In genomic region chr19:38197937-38198704, GRCh38 we compare ENCODE assay signal across 25 cellular contexts. TPM values are rescaled to one million over a fixed set of nuclear protein-coding genes. Genes with fewer than 3 reads are reported as not detected.
"Had no signal": no experiment of that assay in that cellular context is flagged by ENCODE, and none has a peak within 500 bp of the region (broad histone marks: within the 10 kb centered on the region; RNA-seq: fewer than 3 reads in every experiment).

No MANE protein-coding gene starts in this region.

- H3K27ac Mint-ChIP-seq: activated CD8-positive, alpha-beta T cell treated with anti-CD3 and anti-CD28 coated beads for 36 hours; activated naive CD4-positive, alpha-beta T cell treated with anti-CD3 and anti-CD28 coated beads, Interleukin-2, amount 10 ng/mL, durations not matched to agents 7 days and 5 days; activated naive CD8-positive, alpha-beta T cell treated with anti-CD3 and anti-CD28 coated beads for 36 hours; activated T-cell treated with anti-CD3 and anti-CD28 coated beads, Interleukin-2, amount 50 U/mL, for 72 hours; activated T-helper 2 cell treated with anti-CD3 and anti-CD28 coated beads, Interferon-gamma antibody, Interleukin-2, Interleukin-4, amounts not matched to agents 10 μg/mL and 5 μg/mL and 100 μg/mL, durations not matched to agents 14 hours and 24 hours and 36 hours; T-helper 1 cell treated with Interleukin-12 subunit alpha and Interleukin-12 subunit beta and Interleukin-4 antibody, amounts not matched to agents 30 μg/mL and 1 μg/mL, for 36 hours had no signal

- H3K27me3 Mint-ChIP-seq: activated CD8-positive, alpha-beta T cell treated with anti-CD3 and anti-CD28 coated beads for 36 hours; activated naive CD4-positive, alpha-beta T cell treated with anti-CD3 and anti-CD28 coated beads, Interleukin-2, amount 10 ng/mL, durations not matched to agents 7 days and 5 days; activated naive CD8-positive, alpha-beta T cell treated with anti-CD3 and anti-CD28 coated beads for 36 hours had no signal

- ATAC-seq: activated CD4-positive, CD25-positive, alpha-beta regulatory T cell treated with anti-CD3 and anti-CD28 coated beads, Interleukin-2, amount 50 U/mL, for 24 hours; activated CD8-positive, alpha-beta T cell treated with anti-CD3 and anti-CD28 coated beads for 36 hours; activated T-cell treated with anti-CD3 and anti-CD28 coated beads, Interleukin-2, amount 50 U/mL, for 72 hours; K562 had no signal

- H3K4me3 Mint-ChIP-seq: activated CD8-positive, alpha-beta T cell treated with anti-CD3 and anti-CD28 coated beads for 36 hours; activated naive CD4-positive, alpha-beta T cell treated with anti-CD3 and anti-CD28 coated beads, Interleukin-2, amount 10 ng/mL, durations not matched to agents 7 days and 5 days; activated naive CD8-positive, alpha-beta T cell treated with anti-CD3 and anti-CD28 coated beads for 36 hours; activated T-cell treated with anti-CD3 and anti-CD28 coated beads, Interleukin-2, amount 50 U/mL, for 72 hours; T-helper 1 cell treated with Interleukin-12 subunit alpha and Interleukin-12 subunit beta and Interleukin-4 antibody, amounts not matched to agents 30 μg/mL and 1 μg/mL, for 36 hours had no signal

- FAIRE-seq: K562 had no signal

- H3K4me2 ChIP-seq: PC-9 had no signal

- H2AFZ ChIP-seq: PC-9 had no signal

- H3K9me3 Mint-ChIP-seq: activated naive CD8-positive, alpha-beta T cell treated with anti-CD3 and anti-CD28 coated beads for 36 hours; activated T-cell treated with anti-CD3 and anti-CD28 coated beads, Interleukin-2, amount 50 U/mL, for 72 hours; activated T-helper 2 cell treated with anti-CD3 and anti-CD28 coated beads, Interferon-gamma antibody, Interleukin-2, Interleukin-4, amounts not matched to agents 10 μg/mL and 5 μg/mL and 100 μg/mL, durations not matched to agents 14 hours and 24 hours and 36 hours had no signal

- DNase-seq: activated CD4-positive, alpha-beta T cell treated with anti-CD3 and anti-CD28 coated beads for 4 hours; activated CD8-positive, alpha-beta memory T cell treated with anti-CD3 and anti-CD28 coated beads, Interleukin-2, amount 50 U/mL, for 4 hours; activated CD8-positive, alpha-beta T cell treated with anti-CD3 and anti-CD28 coated beads for 36 hours; activated gamma-delta T cell treated with Interleukin-2 at 50 U/mL for 16 hours; activated naive CD4-positive, alpha-beta T cell treated with anti-CD3 and anti-CD28 coated beads, Interleukin-2, amount 10 ng/mL, durations not matched to agents 7 days and 5 days; activated naive CD8-positive, alpha-beta T cell treated with anti-CD3 and anti-CD28 coated beads for 36 hours; activated T-cell treated with anti-CD3 and anti-CD28 coated beads, Interleukin-2, amount 50 U/mL, for 72 hours; cerebellar nuclear complex; Karpas-422; MM.1S; NCI-H1105; NCI-H1436 treated with DMSO at 0.1 percent for 48 hours; NCI-H187; NCI-H2081; NCI-H2227 treated with DMSO at 0.1 percent for 48 hours; NCI-H446 treated with DMSO at 0.1 percent for 48 hours; NCI-H526 treated with DMSO at 0.1 percent for 48 hours; PC-9; SHP77 treated with DMSO at 0.1 percent for 48 hours had no signal

- H3K27ac ChIP-seq: PC-9 had no signal

- H3K4me1 Mint-ChIP-seq: activated naive CD8-positive, alpha-beta T cell treated with anti-CD3 and anti-CD28 coated beads for 36 hours had no signal

- H3K4me3 ChIP-seq: K562, PC-9 had no signal

RNA-seq across cellular contexts. Expression of gene PPP1R14A, which starts 58.1 kb away (rescaled TPM):
- total RNA-seq: activated naive CD8-positive, alpha-beta T cell treated with anti-CD3 and anti-CD28 coated beads for 36 hours; PC-9; RPMI7951; SK-MEL-5 had no signal
